28 cellular contexts compared by ENCODE assay signal in the genomic region with DNA sequence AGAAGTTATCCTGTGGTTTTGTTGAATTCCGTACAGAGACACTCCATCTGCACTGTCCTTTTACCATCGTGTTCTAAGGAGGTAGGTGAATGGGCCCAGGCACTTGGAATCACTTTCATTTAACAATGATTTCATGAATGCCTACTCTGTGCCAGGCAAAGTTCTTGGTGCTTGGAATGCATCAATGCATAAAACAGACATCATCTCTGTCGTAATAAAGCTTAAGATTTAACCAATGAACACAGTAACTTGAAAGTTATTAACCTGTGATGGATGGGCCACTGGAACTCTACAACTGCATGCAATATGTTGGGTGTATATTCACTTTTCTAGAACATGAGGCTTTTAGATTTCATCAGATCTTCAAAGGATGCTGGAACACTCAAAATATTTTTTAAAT. TPM values are rescaled to one million over a fixed set of nuclear protein-coding genes. Genes with fewer than 3 reads are reported as not detected.
"Had no signal": no experiment of that assay in that cellular context is flagged by ENCODE, and none has a peak within 500 bp of the region (broad histone marks: within the 10 kb centered on the region; RNA-seq: fewer than 3 reads in every experiment).

No MANE protein-coding gene starts in this region.

- H3K9me3 ChIP-seq: left lung, lower lobe of right lung, neutrophil, ovary, suprapubic skin, thoracic aorta, tibial artery, upper lobe of right lung had no signal

- H2AFZ ChIP-seq: neural progenitor cell had no signal

- H3K27ac ChIP-seq: left lung, lower lobe of right lung, neural progenitor cell, neutrophil, ovary, skin epidermis, suprapubic skin, thoracic aorta, tibial artery, upper lobe of right lung had no signal

- H3K4me2 ChIP-seq: neural progenitor cell had no signal

- H3K4me1 Mint-ChIP-seq: naive B cell; natural killer cell; nephron progenitor cell; neural progenitor cell; stimulated activated effector memory CD8-positive, alpha-beta T cell treated with anti-CD3 and anti-CD28 coated beads, Interleukin-12 subunit alpha, Interleukin-12 subunit beta, amount 100 ng/mL, for 72 hours had no signal

- H3K36me3 ChIP-seq: left lung, lower lobe of right lung, neural progenitor cell, neutrophil, ovary, suprapubic skin, thoracic aorta, tibial artery, upper lobe of right lung had no signal

- ATAC-seq: left colon; left lung; lower lobe of right lung; natural killer cell; right cardiac atrium; sciatic nerve; stimulated activated effector memory CD8-positive, alpha-beta T cell treated with anti-CD3 and anti-CD28 coated beads, Interleukin-12 subunit alpha, Interleukin-12 subunit beta, amount 100 ng/mL, for 72 hours; upper lobe of right lung had no signal

- H3K27me3 Mint-ChIP-seq: progenitor cell of endocrine pancreas had no signal

- H3K36me3 Mint-ChIP-seq: mesothelial cell of epicardium; naive B cell; natural killer cell; neural progenitor cell; stimulated activated effector memory CD8-positive, alpha-beta T cell treated with anti-CD3 and anti-CD28 coated beads, Interleukin-12 subunit alpha, Interleukin-12 subunit beta, amount 100 ng/mL, for 72 hours had no signal

- H3K4me3 Mint-ChIP-seq: mesothelial cell of epicardium; naive B cell; natural killer cell; nephron progenitor cell; neural progenitor cell; stimulated activated effector memory CD8-positive, alpha-beta T cell treated with anti-CD3 and anti-CD28 coated beads, Interleukin-12 subunit alpha, Interleukin-12 subunit beta, amount 100 ng/mL, for 72 hours; stimulated activated naive CD8-positive, alpha-beta T cell treated with anti-CD3 and anti-CD28 coated beads, Interleukin-15, Interleukin-2, amounts not matched to agents 100 ng/mL and 50 ng/mL, for 24 hours had no signal

- H3K27me3 ChIP-seq: left lung, neural progenitor cell, neutrophil, ovary, suprapubic skin, tibial artery, upper lobe of right lung had no signal

- H3K27ac Mint-ChIP-seq: mesothelial cell of epicardium; naive B cell; natural killer cell; nephron progenitor cell; neural progenitor cell; progenitor cell of endocrine pancreas; stimulated activated effector memory CD8-positive, alpha-beta T cell treated with anti-CD3 and anti-CD28 coated beads, Interleukin-12 subunit alpha, Interleukin-12 subunit beta, amount 100 ng/mL, for 72 hours; stimulated activated naive CD8-positive, alpha-beta T cell treated with anti-CD3 and anti-CD28 coated beads, Interleukin-15, Interleukin-2, amounts not matched to agents 100 ng/mL and 50 ng/mL, for 24 hours had no signal

- H3K4me3 ChIP-seq: left lung, lower lobe of right lung, neural progenitor cell, ovary, skin epidermis, suprapubic skin, thoracic aorta, tibial artery, upper lobe of right lung had no signal

- DNase-seq: hippocampal formation; kidney glomerular epithelial cell; left colon; left lung; lower lobe of right lung; mammary epithelial cell; mesendoderm; naive B cell; natural killer cell; nephron progenitor cell; ovary; retina; right cardiac atrium; stimulated activated CD4-positive, alpha-beta T cell treated with anti-CD3 and anti-CD28 coated beads, Interleukin-4, amount 100 ng/mL, for 24 hours; stimulated activated naive CD4-positive, alpha-beta T cell; tibial artery; trophoblast cell; upper lobe of right lung had no signal

- H3K4me1 ChIP-seq: left lung, lower lobe of right lung, neural progenitor cell, suprapubic skin, tibial artery, upper lobe of right lung had no signal

- H3K9me3 Mint-ChIP-seq: mesothelial cell of epicardium; natural killer cell; nephron progenitor cell; stimulated activated effector memory CD8-positive, alpha-beta T cell treated with anti-CD3 and anti-CD28 coated beads, Interleukin-12 subunit alpha, Interleukin-12 subunit beta, amount 100 ng/mL, for 72 hours; stimulated activated naive CD8-positive, alpha-beta T cell treated with anti-CD3 and anti-CD28 coated beads, Interleukin-15, Interleukin-2, amounts not matched to agents 100 ng/mL and 50 ng/mL, for 24 hours had no signal

RNA-seq across cellular contexts. Expression of gene STARD13, which starts 14.1 kb away (rescaled TPM):
- total RNA-seq: natural killer cell had no signal
